8 cellular contexts compared by ENCODE assay signal in genomic region chr7:16646427-16647081, GRCh38. TPM values are rescaled to one million over a fixed set of nuclear protein-coding genes. Genes with fewer than 3 reads are reported as not detected.
DNase-seq lines count a peak whose midpoint lies in the region; ATAC-seq, FAIRE-seq and TF ChIP-seq lines count a peak whose summit lies in the region.

No MANE protein-coding gene starts in this region.

- no peaks in the 10 kb centered on the region for H3K36me3 ChIP-seq in CD8-positive, alpha-beta T cell (ENCODE audit: insufficient read depth, low read length)
- H3K36me3 ChIP-seq in H7 (replicated peaks; ENCODE audit: control insufficient read depth, insufficient read depth, low read length) (no peaks in the 10 kb centered on the region), upper lobe of left lung (no peaks in the 10 kb centered on the region)

- peak overlapping the region; percentile 83 for H3K27ac ChIP-seq in CD8-positive, alpha-beta T cell (ENCODE audit: low read depth, low read length)
- H3K27ac ChIP-seq in cingulate gyrus (ENCODE audit: low read depth, low read length) (peak overlapping the region; percentile 99), upper lobe of left lung (peak overlapping the region; percentile 86 to 94 (median 92))

- CTCF ChIA-PET in CD8-positive, alpha-beta T cell (lab: Charles Lee), result no interaction called here

- TF ChIP-seq POLR2A in upper lobe of left lung (IDR thresholded peaks at IDR 0.05), result no peak

- no peak for FAIRE-seq in RCC 7860 (lab: Jason Lieb, UNC)

- no peaks in the 10 kb centered on the region for H3K9me3 ChIP-seq in CD8-positive, alpha-beta T cell (ENCODE audit: low read length)
- no peaks in the 10 kb centered on the region for H3K9me3 ChIP-seq in upper lobe of left lung

- H3K4me1 ChIP-seq in CD8-positive, alpha-beta T cell (ENCODE audit: insufficient read depth, low read length), result peaks cover 46% of the 10 kb centered on the region
- H3K4me1 ChIP-seq in upper lobe of left lung, result peaks cover 9 to 40% (median 25%) of the 10 kb centered on the region in 4 donors

- H3K4me3 ChIP-seq in CD8-positive, alpha-beta T cell (ENCODE audit: low read depth, low read length), result peak overlapping the region; percentile 96
- H3K4me3 ChIP-seq in H7 (ENCODE audit: insufficient read depth, low read depth, low read length), result peak overlapping the region; percentile 86
- peak overlapping the region; percentile 68 to 94 (median 78) for H3K4me3 ChIP-seq in upper lobe of left lung

- intact Hi-C loops in CD8-positive, alpha-beta T cell (cut with DNase I, micrococcal nuclease), result loop anchor here (2.0 to 10.0 kb wide), 8 partner anchors 26 to 1296 kb away; partner anchors contain the start of genes SNX13 (in 2 of the 2) and AHR (in 1 of the 2)

- H3K9me3 Mint-ChIP-seq in CD8-positive, alpha-beta T cell, result no peaks in the 10 kb centered on the region
- no peaks in the 10 kb centered on the region for H3K9me3 Mint-ChIP-seq in memory B cell

- H3K4me1 Mint-ChIP-seq in CD8-positive, alpha-beta T cell (ENCODE audit: low read depth), result peaks cover 75% of the 10 kb centered on the region
- H3K4me1 Mint-ChIP-seq in memory B cell, result peaks cover 44% of the 10 kb centered on the region

- ATAC-seq in CD8-positive, alpha-beta T cell, result no peak
- ATAC-seq in memory B cell (ENCODE audit: low read depth) (peak; percentile 7), upper lobe of left lung (ENCODE audit: low FRiP score in 2 of 2) (peak; percentile 4 to 9), GM21381 (IDR thresholded peaks at IDR 0.05; ENCODE audit: unreplicated experiment) (no peak), HG03039 (IDR thresholded peaks at IDR 0.05; ENCODE audit: unreplicated experiment) (no peak)

- H3K36me3 Mint-ChIP-seq in CD8-positive, alpha-beta T cell, result peaks cover 20% of the 10 kb centered on the region
- H3K36me3 Mint-ChIP-seq in memory B cell, result peaks cover 1% of the 10 kb centered on the region

- TF ChIP-seq CTCF in CD8-positive, alpha-beta T cell (IDR thresholded peaks at IDR 0.05), result no peak
- TF ChIP-seq CTCF in upper lobe of left lung (IDR thresholded peaks at IDR 0.05), result no peak

- no peaks in the 10 kb centered on the region for H3K27me3 ChIP-seq in CD8-positive, alpha-beta T cell (ENCODE audit: insufficient read depth, low read length)
- H3K27me3 ChIP-seq in H7 (ENCODE audit: control insufficient read depth, insufficient read depth, low read length) (peaks cover 4% of the 10 kb centered on the region), upper lobe of left lung (no peaks in the 10 kb centered on the region)

- H3K27me3 Mint-ChIP-seq in CD8-positive, alpha-beta T cell (ENCODE audit: low read depth), result no peaks in the 10 kb centered on the region
- no peaks in the 10 kb centered on the region for H3K27me3 Mint-ChIP-seq in memory B cell

- peak in 1 of 7 experiments; percentile 18 for DNase-seq in CD8-positive, alpha-beta T cell
- DNase-seq in H7 (no peak), RCC 7860 (ENCODE audit: low spot score) (peak; percentile 10), memory B cell (ENCODE audit: low spot score in 2 of 2) (no peak), upper lobe of left lung (peak in 1 of 2 donors; percentile 88)

- peak overlapping the region; percentile 99 for H3K4me3 Mint-ChIP-seq in CD8-positive, alpha-beta T cell
- peak overlapping the region; percentile 99 for H3K4me3 Mint-ChIP-seq in memory B cell

- POLR2A ChIA-PET in CD8-positive, alpha-beta T cell (lab: Charles Lee), result interaction anchor here (0.7 to 2.5 kb wide), 5 partner anchors 13 to 226 kb away, joined by 3 to 28 read pairs (median 4); partner anchors contain the start of gene CRPPA

- peak overlapping the region; percentile 99 for H3K27ac Mint-ChIP-seq in CD8-positive, alpha-beta T cell
- H3K27ac Mint-ChIP-seq in memory B cell, result peak overlapping the region; percentile 93

- 2 to 4% methylated on average over 8 to 34 of the region's 34 CpGs for WGBS in upper lobe of left lung, 2 donors

- TF ChIP-seq EP300 in upper lobe of left lung (IDR thresholded peaks at IDR 0.05), result no peak

RNA-seq across cellular contexts. Expression of gene BZW2, which starts 0.6 kb away (rescaled TPM):
- total RNA-seq in CD8-positive, alpha-beta T cell, result 10 to 100 TPM; 23.2 to 23.8 TPM
- 99.0 and 99.3 TPM in 2 replicates for total RNA-seq in H7 (2014; rRNA removed; shearing (Covaris generic))
- 10 to 100 TPM; 27.9 to 63.7 (median 31.9) TPM for total RNA-seq in upper lobe of left lung

RNA-seq across cellular contexts. Expression of gene ANKMY2, which starts 1.0 kb away (rescaled TPM):
- 1 to 10 TPM; 3.9 TPM for total RNA-seq in CD8-positive, alpha-beta T cell
- total RNA-seq in H7 (2014; rRNA removed; shearing (Covaris generic)), result 13.6 and 16.8 TPM in 2 replicates
- 10 to 100 TPM in 5 of 6 donors, 1 to 10 TPM in 1; 5.8 to 16.3 (median 12.7) TPM for total RNA-seq in upper lobe of left lung

Comparison
In these comparisons a context has a peak if more than half of its experiments do, and no peak if none do; other contexts are left out.
1. ATAC-seq: peak in memory B cell (single experiment) and upper lobe of left lung (2 of 2); none in CD8-positive, alpha-beta T cell (single experiment), GM21381 (single experiment) and HG03039 (single experiment).
2. Peak in every context shown above with its lines, with median percentiles within 50 percentile points of each other: H3K27ac ChIP-seq and H3K4me3 ChIP-seq.